In genomic region chr1:2247760-2248126, GRCh38 we compare ENCODE assay signal across 1 cellular context.
TF ChIP-seq lines count a peak whose summit lies in the region.

No MANE protein-coding gene starts in this region.

TF ChIP-seq in IMR-90, 13 proteins besides CTCF, POLR2A, EP300 and RAD21:
- TF ChIP-seq SMC3 (IDR thresholded peaks at IDR 0.05; ENCODE audit: low read depth, low read length) (no peak), RFX5 (IDR thresholded peaks at IDR 0.05; ENCODE audit: low read depth, low read length) (no peak), CEBPB (IDR thresholded peaks at IDR 0.05; ENCODE audit: low read depth, low read length) (no peak), MXI1 (IDR thresholded peaks at IDR 0.05; ENCODE audit: borderline replicate concordance, low read depth, low read length) (no peak)
